In genomic region chr13:110309661-110310524, GRCh38 we compare ENCODE assay signal across 1 cellular context.
TF ChIP-seq lines count a peak whose summit lies in the region.

No MANE protein-coding gene starts in this region.

TF ChIP-seq in neural cell, 6 proteins besides CTCF, POLR2A, EP300 and RAD21 (continued from another document):
- TF ChIP-seq, protein P1, sequence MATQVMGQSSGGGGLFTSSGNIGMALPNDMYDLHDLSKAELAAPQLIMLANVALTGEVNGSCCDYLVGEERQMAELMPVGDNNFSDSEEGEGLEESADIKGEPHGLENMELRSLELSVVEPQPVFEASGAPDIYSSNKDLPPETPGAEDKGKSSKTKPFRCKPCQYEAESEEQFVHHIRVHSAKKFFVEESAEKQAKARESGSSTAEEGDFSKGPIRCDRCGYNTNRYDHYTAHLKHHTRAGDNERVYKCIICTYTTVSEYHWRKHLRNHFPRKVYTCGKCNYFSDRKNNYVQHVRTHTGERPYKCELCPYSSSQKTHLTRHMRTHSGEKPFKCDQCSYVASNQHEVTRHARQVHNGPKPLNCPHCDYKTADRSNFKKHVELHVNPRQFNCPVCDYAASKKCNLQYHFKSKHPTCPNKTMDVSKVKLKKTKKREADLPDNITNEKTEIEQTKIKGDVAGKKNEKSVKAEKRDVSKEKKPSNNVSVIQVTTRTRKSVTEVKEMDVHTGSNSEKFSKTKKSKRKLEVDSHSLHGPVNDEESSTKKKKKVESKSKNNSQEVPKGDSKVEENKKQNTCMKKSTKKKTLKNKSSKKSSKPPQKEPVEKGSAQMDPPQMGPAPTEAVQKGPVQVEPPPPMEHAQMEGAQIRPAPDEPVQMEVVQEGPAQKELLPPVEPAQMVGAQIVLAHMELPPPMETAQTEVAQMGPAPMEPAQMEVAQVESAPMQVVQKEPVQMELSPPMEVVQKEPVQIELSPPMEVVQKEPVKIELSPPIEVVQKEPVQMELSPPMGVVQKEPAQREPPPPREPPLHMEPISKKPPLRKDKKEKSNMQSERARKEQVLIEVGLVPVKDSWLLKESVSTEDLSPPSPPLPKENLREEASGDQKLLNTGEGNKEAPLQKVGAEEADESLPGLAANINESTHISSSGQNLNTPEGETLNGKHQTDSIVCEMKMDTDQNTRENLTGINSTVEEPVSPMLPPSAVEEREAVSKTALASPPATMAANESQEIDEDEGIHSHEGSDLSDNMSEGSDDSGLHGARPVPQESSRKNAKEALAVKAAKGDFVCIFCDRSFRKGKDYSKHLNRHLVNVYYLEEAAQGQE (IDR thresholded peaks at IDR 0.05; ENCODE audit: borderline replicate concordance): no peak
- TF ChIP-seq TAF1 (IDR thresholded peaks at IDR 0.05; ENCODE audit: low read depth) (no peak), POLR2AphosphoS5 (IDR thresholded peaks at IDR 0.05) (no peak), EZH2 (IDR thresholded peaks at IDR 0.05; ENCODE audit: borderline replicate concordance, insufficient read depth, low read length, poor library complexity, severe bottlenecking) (no peak), SMC3 (conservative IDR thresholded peaks at IDR 0.05; ENCODE audit: poor library complexity) (no peak)
